ENCODE assay signal across 21 cellular contexts in genomic region chr2:220585241-220585640, GRCh38.
"Had no signal": no experiment of that assay in that cellular context is flagged by ENCODE, and none has a peak within 500 bp of the region (broad histone marks: within the 10 kb centered on the region; RNA-seq: fewer than 3 reads in every experiment).

No MANE protein-coding gene starts in this region.

- H3K36me3 ChIP-seq: cardiac muscle cell, gastrocnemius medialis, sigmoid colon, thoracic aorta, upper lobe of left lung had no signal

- H3K4me3 Mint-ChIP-seq: activated naive CD8-positive, alpha-beta T cell; activated T-helper 17 cell treated with anti-CD3 and anti-CD28 coated beads, Interleukin-2, amount 50 U/mL, for 72 hours; natural killer cell; T-cell; T-helper 2 cell treated with Interferon-gamma antibody and Interleukin-4, amounts not matched to agents 5 μg/mL and 100 μg/mL, for 36 hours had no signal

- H3K27ac ChIP-seq: cardiac muscle cell, gastrocnemius medialis, sigmoid colon, thoracic aorta, upper lobe of left lung had no signal

- H3K27me3 Mint-ChIP-seq: activated naive CD8-positive, alpha-beta T cell had no signal

- H3K4me3 ChIP-seq: cardiac muscle cell, gastrocnemius medialis, sigmoid colon, thoracic aorta, upper lobe of left lung had no signal

- DNase-seq: activated T-cell treated with anti-CD3 and anti-CD28 coated beads, Interleukin-2, amount 50 U/mL, for 1 hour; dermis blood vessel endothelial cell; effector CD8-positive, alpha-beta T cell; gastrocnemius medialis; hypothalamus; islet precursor cell; left cardiac atrium; midbrain; natural killer cell; retina; sigmoid colon; stimulated activated CD4-positive, alpha-beta T cell treated with anti-CD3 and anti-CD28 coated beads, Interleukin-4, amount 100 ng/mL, for 1 hour; stimulated activated naive CD4-positive, alpha-beta T cell; T-cell; upper lobe of left lung had no signal

- H3K4me1 ChIP-seq: gastrocnemius medialis, sigmoid colon, upper lobe of left lung had no signal

- H3K27me3 ChIP-seq: cardiac muscle cell, sigmoid colon, upper lobe of left lung had no signal

- H3K9me3 Mint-ChIP-seq: activated T-helper 17 cell treated with anti-CD3 and anti-CD28 coated beads, Interleukin-2, amount 50 U/mL, for 72 hours; T-helper 2 cell treated with Interferon-gamma antibody and Interleukin-4, amounts not matched to agents 5 μg/mL and 100 μg/mL, for 36 hours had no signal

- H3K4me1 Mint-ChIP-seq: activated T-helper 17 cell treated with anti-CD3 and anti-CD28 coated beads, Interleukin-2, amount 50 U/mL, for 72 hours; natural killer cell; T-cell had no signal

- H3K9me3 ChIP-seq: gastrocnemius medialis, sigmoid colon, thoracic aorta, upper lobe of left lung had no signal

- ATAC-seq: activated T-helper 17 cell treated with anti-CD3 and anti-CD28 coated beads, Interleukin-2, amount 50 U/mL, for 72 hours; gastrocnemius medialis; left cardiac atrium; natural killer cell; T-cell had no signal

- H3K27ac Mint-ChIP-seq: activated naive CD8-positive, alpha-beta T cell; activated T-helper 17 cell treated with anti-CD3 and anti-CD28 coated beads, Interleukin-2, amount 50 U/mL, for 72 hours; natural killer cell; progenitor cell of endocrine pancreas; T-cell; T-helper 2 cell treated with Interferon-gamma antibody and Interleukin-4, amounts not matched to agents 5 μg/mL and 100 μg/mL, for 36 hours had no signal

- H3K36me3 Mint-ChIP-seq: activated naive CD8-positive, alpha-beta T cell; natural killer cell; T-cell had no signal
